Comparison of ENCODE assay signal across 11 cellular contexts in genomic region chr18:55833543-55833942, GRCh38.
A peak's percentile ranks its signal among the peaks of the same experiment; 100 is the strongest.
DNase-seq lines count a peak whose midpoint lies in the region; ATAC-seq, FAIRE-seq and TF ChIP-seq lines count a peak whose summit lies in the region.
"Had no signal": no experiment of that assay in that cellular context is flagged by ENCODE, and none has a peak within 500 bp of the region (broad histone marks: within the 10 kb centered on the region; RNA-seq: fewer than 3 reads in every experiment).

No MANE protein-coding gene starts in this region.

- H3K79me2 ChIP-seq in K562 (ENCODE audit: control insufficient read depth, insufficient read depth, low read length): no peaks in the 10 kb centered on the region

- H3K4me3 ChIP-seq in K562: no peak overlapping the region
- H3K4me3 ChIP-seq: GM12878 had no signal

- H3K36me3 ChIP-seq in K562 (ENCODE audit: control insufficient read depth, insufficient read depth, low read length): no peaks in the 10 kb centered on the region

- TF ChIP-seq POLR2A in K562 (conservative IDR thresholded peaks at IDR 0.05): no peak

- peak; percentile 94 for DNase-seq in A172 (ENCODE audit: low spot score)
- peak; percentile 95 for DNase-seq in HS-5 (ENCODE audit: low read depth)
- DNase-seq in K562 (ENCODE audit: extremely low read depth in 1 of 4, low spot score in 3 of 4): no peak
- peak; percentile 91 for DNase-seq in islet precursor cell
- no peak for DNase-seq in MV-4-11 (lab: John Stamatoyannopoulos, UW)
- no peak for DNase-seq in left ventricle myocardium superior
- DNase-seq: small intestine had no signal

- no peak overlapping the region for H3K9ac ChIP-seq in K562 (ENCODE audit: insufficient read depth in 1 of 2, low read depth in 2 of 2, low read length in 2 of 2)

- intact Hi-C loops in K562 (cut with micrococcal nuclease) (no loop called here), left ventricle myocardium superior (cut with micrococcal nuclease) (no loop called here)

- in situ Hi-C loops in K562 (cut with MboI): no loop called here

- POLR2A ChIA-PET in K562 (lab: Yijun Ruan, JAX): no interaction called here

- no peak for ATAC-seq in K562
- ATAC-seq in GM18511 (IDR thresholded peaks at IDR 0.05; ENCODE audit: unreplicated experiment): no peak
- ATAC-seq in left ventricle myocardium superior: no peak
- ATAC-seq in GM18867 (IDR thresholded peaks at IDR 0.05; ENCODE audit: unreplicated experiment): no peak
- ATAC-seq: GM12878 had no signal

- no TSS peak for BruUV-seq in K562 (replicated peaks; lab: Mats Ljungman, UMichigan)

- no peak for TF ChIP-seq EP300 in K562 (IDR thresholded peaks at IDR 0.05; ENCODE audit: low read length)

- no peaks in the 10 kb centered on the region for H4K20me1 ChIP-seq in K562 (replicated peaks; ENCODE audit: control insufficient read depth, insufficient read depth, low read length)

- FAIRE-seq in K562 (lab: Jason Lieb, UNC): no peak
- FAIRE-seq: A204.1, GM12878, small intestine had no signal

- CTCF ChIA-PET in K562 (lab: Yijun Ruan, JAX; ENCODE audit: low intra/inter-chr PET ratio): no interaction called here

- H3K4me1 ChIP-seq in K562 (replicated peaks in 1 of 2; ENCODE audit: control insufficient read depth in 2 of 2, insufficient read depth in 2 of 2, low read length in 2 of 2): no peaks in the 10 kb centered on the region; a peak in 2 of 5 replicates

- no peaks in the 10 kb centered on the region for H3K27me3 ChIP-seq in K562 (ENCODE audit: control insufficient read depth in 2 of 2, insufficient read depth in 2 of 2, low read length in 2 of 2)

- no peak for TF ChIP-seq CTCF in K562 (IDR thresholded peaks at IDR 0.05 in 2 of 3, conservative IDR thresholded peaks at IDR 0.05 in 1 of 3; ENCODE audit: insufficient read depth in 2 of 3, low read depth in 1 of 3, low read length in 3 of 3)

- H3K9me1 ChIP-seq in K562 (ENCODE audit: control insufficient read depth, insufficient read depth, low read length): no peaks in the 10 kb centered on the region

- H3K27ac ChIP-seq in K562 (ENCODE audit: extremely low read depth, low read depth, low read length): no peak overlapping the region

- no peaks in the 10 kb centered on the region for H3K9me3 ChIP-seq in K562 (replicated peaks; ENCODE audit: control insufficient read depth, insufficient read depth, low read depth, low read length)

- WGBS in K562 (ENCODE audit: insufficient coverage, low coverage, missing lambda C conversion rate): 10% methylated on average over 4 of the region's 4 CpGs

- H2AFZ ChIP-seq in K562 (ENCODE audit: low read depth, low read length): no peak overlapping the region

- H3K4me2 ChIP-seq in K562 (ENCODE audit: insufficient read depth, low read length): no peak overlapping the region

- TF ChIP-seq RAD21 in K562 (CRISPR knock-in tag; conservative IDR thresholded peaks at IDR 0.05 in 1 of 2, IDR thresholded peaks at IDR 0.05 in 1 of 2): no peak

TF ChIP-seq in K562, 482 proteins besides CTCF, POLR2A, EP300 and RAD21 (continues in another document):
- no peak for TF ChIP-seq DNMT1 (IDR thresholded peaks at IDR 0.05)
- TF ChIP-seq CEBPG (CRISPR knock-in tag; IDR thresholded peaks at IDR 0.05): no peak
- TF ChIP-seq CEBPG (tag; conservative IDR thresholded peaks at IDR 0.05 in 1 of 2, IDR thresholded peaks at IDR 0.05 in 1 of 2): 0 out of 4 replicates have a peak, but pooled peaks of 1 of the 2 experiments have one; percentile 11
- no peak for TF ChIP-seq BCLAF1 (IDR thresholded peaks at IDR 0.05; ENCODE audit: borderline replicate concordance in 1 of 2, control insufficient read depth in 1 of 2, low read depth in 2 of 2, low read length in 1 of 2)
- no peak for TF ChIP-seq TCF3 (CRISPR knock-in tag; IDR thresholded peaks at IDR 0.05)
- peak; percentile 91 for TF ChIP-seq FOSL1 (tag; conservative IDR thresholded peaks at IDR 0.05)
- TF ChIP-seq, protein P1, sequence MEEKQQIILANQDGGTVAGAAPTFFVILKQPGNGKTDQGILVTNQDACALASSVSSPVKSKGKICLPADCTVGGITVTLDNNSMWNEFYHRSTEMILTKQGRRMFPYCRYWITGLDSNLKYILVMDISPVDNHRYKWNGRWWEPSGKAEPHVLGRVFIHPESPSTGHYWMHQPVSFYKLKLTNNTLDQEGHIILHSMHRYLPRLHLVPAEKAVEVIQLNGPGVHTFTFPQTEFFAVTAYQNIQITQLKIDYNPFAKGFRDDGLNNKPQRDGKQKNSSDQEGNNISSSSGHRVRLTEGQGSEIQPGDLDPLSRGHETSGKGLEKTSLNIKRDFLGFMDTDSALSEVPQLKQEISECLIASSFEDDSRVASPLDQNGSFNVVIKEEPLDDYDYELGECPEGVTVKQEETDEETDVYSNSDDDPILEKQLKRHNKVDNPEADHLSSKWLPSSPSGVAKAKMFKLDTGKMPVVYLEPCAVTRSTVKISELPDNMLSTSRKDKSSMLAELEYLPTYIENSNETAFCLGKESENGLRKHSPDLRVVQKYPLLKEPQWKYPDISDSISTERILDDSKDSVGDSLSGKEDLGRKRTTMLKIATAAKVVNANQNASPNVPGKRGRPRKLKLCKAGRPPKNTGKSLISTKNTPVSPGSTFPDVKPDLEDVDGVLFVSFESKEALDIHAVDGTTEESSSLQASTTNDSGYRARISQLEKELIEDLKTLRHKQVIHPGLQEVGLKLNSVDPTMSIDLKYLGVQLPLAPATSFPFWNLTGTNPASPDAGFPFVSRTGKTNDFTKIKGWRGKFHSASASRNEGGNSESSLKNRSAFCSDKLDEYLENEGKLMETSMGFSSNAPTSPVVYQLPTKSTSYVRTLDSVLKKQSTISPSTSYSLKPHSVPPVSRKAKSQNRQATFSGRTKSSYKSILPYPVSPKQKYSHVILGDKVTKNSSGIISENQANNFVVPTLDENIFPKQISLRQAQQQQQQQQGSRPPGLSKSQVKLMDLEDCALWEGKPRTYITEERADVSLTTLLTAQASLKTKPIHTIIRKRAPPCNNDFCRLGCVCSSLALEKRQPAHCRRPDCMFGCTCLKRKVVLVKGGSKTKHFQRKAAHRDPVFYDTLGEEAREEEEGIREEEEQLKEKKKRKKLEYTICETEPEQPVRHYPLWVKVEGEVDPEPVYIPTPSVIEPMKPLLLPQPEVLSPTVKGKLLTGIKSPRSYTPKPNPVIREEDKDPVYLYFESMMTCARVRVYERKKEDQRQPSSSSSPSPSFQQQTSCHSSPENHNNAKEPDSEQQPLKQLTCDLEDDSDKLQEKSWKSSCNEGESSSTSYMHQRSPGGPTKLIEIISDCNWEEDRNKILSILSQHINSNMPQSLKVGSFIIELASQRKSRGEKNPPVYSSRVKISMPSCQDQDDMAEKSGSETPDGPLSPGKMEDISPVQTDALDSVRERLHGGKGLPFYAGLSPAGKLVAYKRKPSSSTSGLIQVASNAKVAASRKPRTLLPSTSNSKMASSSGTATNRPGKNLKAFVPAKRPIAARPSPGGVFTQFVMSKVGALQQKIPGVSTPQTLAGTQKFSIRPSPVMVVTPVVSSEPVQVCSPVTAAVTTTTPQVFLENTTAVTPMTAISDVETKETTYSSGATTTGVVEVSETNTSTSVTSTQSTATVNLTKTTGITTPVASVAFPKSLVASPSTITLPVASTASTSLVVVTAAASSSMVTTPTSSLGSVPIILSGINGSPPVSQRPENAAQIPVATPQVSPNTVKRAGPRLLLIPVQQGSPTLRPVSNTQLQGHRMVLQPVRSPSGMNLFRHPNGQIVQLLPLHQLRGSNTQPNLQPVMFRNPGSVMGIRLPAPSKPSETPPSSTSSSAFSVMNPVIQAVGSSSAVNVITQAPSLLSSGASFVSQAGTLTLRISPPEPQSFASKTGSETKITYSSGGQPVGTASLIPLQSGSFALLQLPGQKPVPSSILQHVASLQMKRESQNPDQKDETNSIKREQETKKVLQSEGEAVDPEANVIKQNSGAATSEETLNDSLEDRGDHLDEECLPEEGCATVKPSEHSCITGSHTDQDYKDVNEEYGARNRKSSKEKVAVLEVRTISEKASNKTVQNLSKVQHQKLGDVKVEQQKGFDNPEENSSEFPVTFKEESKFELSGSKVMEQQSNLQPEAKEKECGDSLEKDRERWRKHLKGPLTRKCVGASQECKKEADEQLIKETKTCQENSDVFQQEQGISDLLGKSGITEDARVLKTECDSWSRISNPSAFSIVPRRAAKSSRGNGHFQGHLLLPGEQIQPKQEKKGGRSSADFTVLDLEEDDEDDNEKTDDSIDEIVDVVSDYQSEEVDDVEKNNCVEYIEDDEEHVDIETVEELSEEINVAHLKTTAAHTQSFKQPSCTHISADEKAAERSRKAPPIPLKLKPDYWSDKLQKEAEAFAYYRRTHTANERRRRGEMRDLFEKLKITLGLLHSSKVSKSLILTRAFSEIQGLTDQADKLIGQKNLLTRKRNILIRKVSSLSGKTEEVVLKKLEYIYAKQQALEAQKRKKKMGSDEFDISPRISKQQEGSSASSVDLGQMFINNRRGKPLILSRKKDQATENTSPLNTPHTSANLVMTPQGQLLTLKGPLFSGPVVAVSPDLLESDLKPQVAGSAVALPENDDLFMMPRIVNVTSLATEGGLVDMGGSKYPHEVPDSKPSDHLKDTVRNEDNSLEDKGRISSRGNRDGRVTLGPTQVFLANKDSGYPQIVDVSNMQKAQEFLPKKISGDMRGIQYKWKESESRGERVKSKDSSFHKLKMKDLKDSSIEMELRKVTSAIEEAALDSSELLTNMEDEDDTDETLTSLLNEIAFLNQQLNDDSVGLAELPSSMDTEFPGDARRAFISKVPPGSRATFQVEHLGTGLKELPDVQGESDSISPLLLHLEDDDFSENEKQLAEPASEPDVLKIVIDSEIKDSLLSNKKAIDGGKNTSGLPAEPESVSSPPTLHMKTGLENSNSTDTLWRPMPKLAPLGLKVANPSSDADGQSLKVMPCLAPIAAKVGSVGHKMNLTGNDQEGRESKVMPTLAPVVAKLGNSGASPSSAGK (IDR thresholded peaks at IDR 0.05): no peak

Comparison
In these comparisons a context has a peak if more than half of its experiments do, and no peak if none do; other contexts are left out.
1. DNase-seq: peak in A172 (single experiment), HS-5 (single experiment) and islet precursor cell (single experiment); none in K562 (0 of 4), MV-4-11 (single experiment) and left ventricle myocardium superior (single experiment).